10 cellular contexts compared by ENCODE assay signal in the genomic region with DNA sequence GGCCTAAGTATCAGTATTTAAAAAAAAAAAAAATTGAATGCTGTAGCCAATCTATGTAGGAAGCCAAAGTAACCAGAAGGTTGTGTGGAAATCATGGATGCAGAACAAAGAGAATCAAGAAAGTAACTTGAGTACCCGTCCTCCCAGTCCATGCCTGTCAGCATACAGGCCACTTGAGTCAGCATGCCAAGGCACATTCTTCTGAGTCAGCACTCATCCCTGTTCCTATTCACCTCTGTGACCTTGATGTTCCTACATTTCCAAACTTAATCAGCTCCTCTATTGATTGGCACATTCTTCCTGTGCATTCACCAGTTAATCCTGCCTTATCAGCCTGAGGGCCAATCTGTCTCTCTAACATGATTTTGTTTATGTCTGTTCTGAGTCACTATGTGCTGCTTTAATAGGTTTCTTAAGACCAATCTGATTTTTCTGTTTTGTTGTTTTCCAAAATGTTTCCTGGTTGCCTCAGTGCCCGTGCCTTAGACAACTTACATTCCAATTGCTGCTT.
A peak's percentile ranks its signal among the peaks of the same experiment; 100 is the strongest.
DNase-seq lines count a peak whose midpoint lies in the region; ATAC-seq, FAIRE-seq and TF ChIP-seq lines count a peak whose summit lies in the region.
"Had no signal": no experiment of that assay in that cellular context is flagged by ENCODE, and none has a peak within 500 bp of the region (broad histone marks: within the 10 kb centered on the region; RNA-seq: fewer than 3 reads in every experiment).

No MANE protein-coding gene starts in this region.

- H3K4me2 ChIP-seq in SK-N-SH (peak overlapping the region; percentile 10), hepatocyte (no peak overlapping the region)

- H3K9me2 ChIP-seq in SK-N-SH (no peaks in the 10 kb centered on the region), hepatocyte (replicated peaks; ENCODE audit: insufficient read depth) (no peaks in the 10 kb centered on the region)

- intact Hi-C loops in heart left ventricle (cut with DNase I) = no loop called here

- H3K4me1 ChIP-seq in cardiac muscle cell (ENCODE audit: low read depth) = peaks cover 66% of the 10 kb centered on the region
- H3K4me1 ChIP-seq in heart left ventricle = peaks cover 0 to 19% (median 0%) of the 10 kb centered on the region in 12 donors
- H3K4me1 ChIP-seq in SK-N-SH (ENCODE audit: control insufficient read depth in 1 of 2, insufficient read depth in 2 of 2, low read depth in 1 of 2, low read length in 1 of 2) = peaks cover 5 to 31% of the 10 kb centered on the region in 2 experiments; a peak in 2 of 4 replicates
- peaks cover 4% of the 10 kb centered on the region for H3K4me1 ChIP-seq in hepatocyte (ENCODE audit: insufficient read depth)

- H3K4me3 ChIP-seq in cardiac muscle cell (no peak overlapping the region), heart left ventricle (no peak overlapping the region), SK-N-SH (ENCODE audit: low read depth in 2 of 2, low read length in 1 of 2) (no peak overlapping the region), hepatocyte (no peak overlapping the region)

- FAIRE-seq in urothelium cell line (lab: Jason Lieb, UNC) = peak; percentile 58

- H3K9me3 ChIP-seq in cardiac muscle cell (ENCODE audit: low read depth) (no peaks in the 10 kb centered on the region), heart left ventricle (no peaks in the 10 kb centered on the region), SK-N-SH (no peaks in the 10 kb centered on the region), hepatocyte (ENCODE audit: low read depth) (no peaks in the 10 kb centered on the region)

- H3K27me3 ChIP-seq in cardiac muscle cell (no peaks in the 10 kb centered on the region), heart left ventricle (no peaks in the 10 kb centered on the region), SK-N-SH (ENCODE audit: insufficient read depth) (no peaks in the 10 kb centered on the region), hepatocyte (no peaks in the 10 kb centered on the region)

- H4K20me1 ChIP-seq in SK-N-SH (ENCODE audit: insufficient read depth) (0 out of 2 replicates have a peak, but pooled peaks cover 4% of the 10 kb centered on the region), hepatocyte (ENCODE audit: insufficient read depth, poor library complexity, severe bottlenecking) (no peaks in the 10 kb centered on the region)

- WGBS in heart left ventricle, 4 donors = 24 to 39% (median 28%) methylated on average over 2 of the region's 2 CpGs
- WGBS in SK-N-SH (ENCODE audit: low lambda C conversion rate) = 26% methylated on average over 2 of the region's 2 CpGs
- 45% methylated on average over 2 of the region's 2 CpGs for WGBS in hepatocyte (ENCODE audit: low lambda C conversion rate, missing lambda C conversion rate)

- DNase-seq in cardiac muscle cell (ENCODE audit: low read depth in 1 of 2, low spot score in 1 of 2) = peak; percentile 87 to 90
- DNase-seq in heart left ventricle = no peak
- DNase-seq in SK-N-SH = no peak
- DNase-seq in hepatocyte (ENCODE audit: low spot score) = peak; percentile 33
- DNase-seq in urothelium cell line (ENCODE audit: low spot score) = peak; percentile 66
- no peak for DNase-seq in activated CD4-positive, alpha-beta T cell treated with anti-CD3 and anti-CD28 coated beads, Interleukin-2, amount 50 U/mL, for 1 hour
- DNase-seq: activated CD8-positive, alpha-beta memory T cell treated with anti-CD3 and anti-CD28 coated beads, Interleukin-2, amount 10 ng/mL, durations not matched to agents 7 days and 5 days; stimulated activated CD8-positive, alpha-beta memory T cell treated with anti-CD3 and anti-CD28 coated beads, Interleukin-4, amount 100 ng/mL, for 48 hours had no signal

- no peak for TF ChIP-seq POLR2A in heart left ventricle (IDR thresholded peaks at IDR 0.05)

- peak in 1 of 2 experiments; percentile 45; a peak in 1 of 4 replicates for TF ChIP-seq EP300 in SK-N-SH (IDR thresholded peaks at IDR 0.05; ENCODE audit: borderline replicate concordance in 1 of 2, low read depth in 1 of 2, low read length in 1 of 2)

- H3K79me2 ChIP-seq in SK-N-SH (ENCODE audit: insufficient read depth) (peaks cover 40% of the 10 kb centered on the region; the same call in 1 of the 2 replicates), hepatocyte (no peaks in the 10 kb centered on the region)

- CTCF ChIA-PET in SK-N-SH (lab: Yijun Ruan, JAX) = interaction anchor here (1.2 kb wide), 1 partner anchor 171 kb away, joined by 3 read pairs; no protein-coding TSS in a partner anchor

- no peak for TF ChIP-seq RAD21 in SK-N-SH (IDR thresholded peaks at IDR 0.05; ENCODE audit: low read length)

- TF ChIP-seq CTCF in cardiac muscle cell (IDR thresholded peaks at IDR 0.05; ENCODE audit: low read depth, low read length) = no peak
- TF ChIP-seq CTCF in heart left ventricle (IDR thresholded peaks at IDR 0.05) = no peak
- TF ChIP-seq CTCF in SK-N-SH (IDR thresholded peaks at IDR 0.05) = no peak
- TF ChIP-seq CTCF in hepatocyte (IDR thresholded peaks at IDR 0.05; ENCODE audit: poor library complexity) = no peak

- peaks cover 36% of the 10 kb centered on the region for H3F3A ChIP-seq in SK-N-SH (replicated peaks; ENCODE audit: insufficient read depth)

- POLR2A ChIA-PET in SK-N-SH (lab: Yijun Ruan, JAX) = no interaction called here

- ATAC-seq in heart left ventricle = no peak
- no peak for ATAC-seq in GM18517 (IDR thresholded peaks at IDR 0.05; ENCODE audit: unreplicated experiment)
- no peak for ATAC-seq in HG03442 (IDR thresholded peaks at IDR 0.05; ENCODE audit: unreplicated experiment)
- ATAC-seq: activated CD8-positive, alpha-beta memory T cell treated with anti-CD3 and anti-CD28 coated beads, Interleukin-2, amount 10 ng/mL, durations not matched to agents 7 days and 5 days had no signal

- H2AFZ ChIP-seq in SK-N-SH (ENCODE audit: low read depth) = no peak overlapping the region
- H2AFZ ChIP-seq in hepatocyte = no peak overlapping the region

- H3K27ac ChIP-seq in cardiac muscle cell (peak overlapping the region; percentile 92), heart left ventricle (no peak overlapping the region), SK-N-SH (ENCODE audit: low read depth in 2 of 2, low read length in 1 of 2) (peak overlapping the region; percentile 39 to 86; a peak in 3 of 4 replicates), hepatocyte (peak overlapping the region; percentile 18)

- H3K36me3 ChIP-seq in cardiac muscle cell (peaks cover 3% of the 10 kb centered on the region), heart left ventricle (no peaks in the 10 kb centered on the region), SK-N-SH (replicated peaks in 1 of 2; ENCODE audit: control insufficient read depth in 1 of 2, insufficient read depth in 2 of 2, low read length in 1 of 2) (peaks cover 0 to 6% of the 10 kb centered on the region in 2 experiments), hepatocyte (replicated peaks; ENCODE audit: insufficient read depth, low read depth) (no peaks in the 10 kb centered on the region)

- H3K9ac ChIP-seq in SK-N-SH = peak overlapping the region; percentile 41; the same call in 1 of the 2 replicates

TF ChIP-seq in SK-N-SH, 30 proteins besides CTCF, POLR2A, EP300 and RAD21 (continues in another document):
- TF ChIP-seq FOXM1 (IDR thresholded peaks at IDR 0.05; ENCODE audit: low read depth) = no peak
- TF ChIP-seq, protein P1, sequence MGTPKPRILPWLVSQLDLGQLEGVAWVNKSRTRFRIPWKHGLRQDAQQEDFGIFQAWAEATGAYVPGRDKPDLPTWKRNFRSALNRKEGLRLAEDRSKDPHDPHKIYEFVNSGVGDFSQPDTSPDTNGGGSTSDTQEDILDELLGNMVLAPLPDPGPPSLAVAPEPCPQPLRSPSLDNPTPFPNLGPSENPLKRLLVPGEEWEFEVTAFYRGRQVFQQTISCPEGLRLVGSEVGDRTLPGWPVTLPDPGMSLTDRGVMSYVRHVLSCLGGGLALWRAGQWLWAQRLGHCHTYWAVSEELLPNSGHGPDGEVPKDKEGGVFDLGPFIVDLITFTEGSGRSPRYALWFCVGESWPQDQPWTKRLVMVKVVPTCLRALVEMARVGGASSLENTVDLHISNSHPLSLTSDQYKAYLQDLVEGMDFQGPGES (IDR thresholded peaks at IDR 0.05; ENCODE audit: low read depth, low read length) = no peak
- TF ChIP-seq, protein P2, sequence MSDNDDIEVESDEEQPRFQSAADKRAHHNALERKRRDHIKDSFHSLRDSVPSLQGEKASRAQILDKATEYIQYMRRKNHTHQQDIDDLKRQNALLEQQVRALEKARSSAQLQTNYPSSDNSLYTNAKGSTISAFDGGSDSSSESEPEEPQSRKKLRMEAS (IDR thresholded peaks at IDR 0.05; ENCODE audit: low read depth) = 0 out of 2 replicates have a peak, but pooled peaks have one; percentile 53
- TF ChIP-seq, protein P3, sequence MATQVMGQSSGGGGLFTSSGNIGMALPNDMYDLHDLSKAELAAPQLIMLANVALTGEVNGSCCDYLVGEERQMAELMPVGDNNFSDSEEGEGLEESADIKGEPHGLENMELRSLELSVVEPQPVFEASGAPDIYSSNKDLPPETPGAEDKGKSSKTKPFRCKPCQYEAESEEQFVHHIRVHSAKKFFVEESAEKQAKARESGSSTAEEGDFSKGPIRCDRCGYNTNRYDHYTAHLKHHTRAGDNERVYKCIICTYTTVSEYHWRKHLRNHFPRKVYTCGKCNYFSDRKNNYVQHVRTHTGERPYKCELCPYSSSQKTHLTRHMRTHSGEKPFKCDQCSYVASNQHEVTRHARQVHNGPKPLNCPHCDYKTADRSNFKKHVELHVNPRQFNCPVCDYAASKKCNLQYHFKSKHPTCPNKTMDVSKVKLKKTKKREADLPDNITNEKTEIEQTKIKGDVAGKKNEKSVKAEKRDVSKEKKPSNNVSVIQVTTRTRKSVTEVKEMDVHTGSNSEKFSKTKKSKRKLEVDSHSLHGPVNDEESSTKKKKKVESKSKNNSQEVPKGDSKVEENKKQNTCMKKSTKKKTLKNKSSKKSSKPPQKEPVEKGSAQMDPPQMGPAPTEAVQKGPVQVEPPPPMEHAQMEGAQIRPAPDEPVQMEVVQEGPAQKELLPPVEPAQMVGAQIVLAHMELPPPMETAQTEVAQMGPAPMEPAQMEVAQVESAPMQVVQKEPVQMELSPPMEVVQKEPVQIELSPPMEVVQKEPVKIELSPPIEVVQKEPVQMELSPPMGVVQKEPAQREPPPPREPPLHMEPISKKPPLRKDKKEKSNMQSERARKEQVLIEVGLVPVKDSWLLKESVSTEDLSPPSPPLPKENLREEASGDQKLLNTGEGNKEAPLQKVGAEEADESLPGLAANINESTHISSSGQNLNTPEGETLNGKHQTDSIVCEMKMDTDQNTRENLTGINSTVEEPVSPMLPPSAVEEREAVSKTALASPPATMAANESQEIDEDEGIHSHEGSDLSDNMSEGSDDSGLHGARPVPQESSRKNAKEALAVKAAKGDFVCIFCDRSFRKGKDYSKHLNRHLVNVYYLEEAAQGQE (IDR thresholded peaks at IDR 0.05; ENCODE audit: low read depth, low read length) = no peak
- TF ChIP-seq SIN3A (IDR thresholded peaks at IDR 0.05; ENCODE audit: borderline replicate concordance, low read depth, low read length) = 0 out of 2 replicates have a peak, but pooled peaks have one; percentile 27
- peak; percentile 45 for TF ChIP-seq NFIC (IDR thresholded peaks at IDR 0.05; ENCODE audit: borderline replicate concordance)
- peak; percentile 88 for TF ChIP-seq JUND (IDR thresholded peaks at IDR 0.05)
- peak; percentile 73 for TF ChIP-seq TCF12 (IDR thresholded peaks at IDR 0.05)
- 0 out of 2 replicates have a peak, but pooled peaks have one; percentile 42 for TF ChIP-seq YY1 (IDR thresholded peaks at IDR 0.05; ENCODE audit: low read depth)

Comparison
In these comparisons a context has a peak if more than half of its experiments do, and no peak if none do; other contexts are left out.
1. DNase-seq: peak in cardiac muscle cell (2 of 2), hepatocyte (single experiment) and urothelium cell line (single experiment); none in heart left ventricle (0 of 5), SK-N-SH (single experiment) and activated CD4-positive, alpha-beta T cell treated with anti-CD3 and anti-CD28 coated beads, Interleukin-2, amount 50 U/mL, for 1 hour (single experiment).
2. H3K27ac ChIP-seq: peak in cardiac muscle cell (single experiment), SK-N-SH (2 of 2) and hepatocyte (single experiment); none in heart left ventricle (0 of 12).